ENCODE assay signal across 8 cellular contexts in the genomic region with DNA sequence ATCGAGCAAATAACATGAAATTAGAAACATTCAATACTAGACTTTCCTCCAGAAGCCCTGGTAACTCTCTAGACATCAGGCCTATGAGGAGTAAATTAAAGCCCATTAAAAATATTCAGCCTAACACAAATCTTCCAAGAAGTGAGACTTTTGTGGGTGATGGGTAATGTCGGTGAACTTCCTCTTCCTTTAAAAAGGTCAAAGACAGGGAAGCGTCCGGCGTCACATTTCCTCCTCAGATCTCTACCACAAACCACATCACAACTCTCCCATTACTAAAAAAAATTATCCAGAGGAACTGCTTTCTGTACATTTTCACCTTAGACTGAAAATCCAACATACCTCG. TPM values are rescaled to one million over a fixed set of nuclear protein-coding genes. Genes with fewer than 3 reads are reported as not detected.
A peak's percentile ranks its signal among the peaks of the same experiment; 100 is the strongest.
DNase-seq lines count a peak whose midpoint lies in the region; ATAC-seq, FAIRE-seq and TF ChIP-seq lines count a peak whose summit lies in the region.

No MANE protein-coding gene starts in this region.

- intact Hi-C loops in testis (cut with DNase I; ENCODE audit: low total_unique reads): no loop called here

- no peaks in the 10 kb centered on the region for H3K9me3 ChIP-seq in A549
- no peaks in the 10 kb centered on the region for H3K9me3 ChIP-seq in testis

- H3K36me3 ChIP-seq in H7 (replicated peaks; ENCODE audit: control insufficient read depth, insufficient read depth, low read length) (peaks cover 2% of the 10 kb centered on the region), testis (ENCODE audit: low read depth, missing control alignments) (no peaks in the 10 kb centered on the region)

- H3K4me2 ChIP-seq in A549: peak overlapping the region; percentile 83

- no peak for TF ChIP-seq RAD21 in A549 (conservative IDR thresholded peaks at IDR 0.05 in 1 of 2, IDR thresholded peaks at IDR 0.05 in 1 of 2)

- POLR2A ChIA-PET in A549 (lab: Yijun Ruan, JAX): no interaction called here

- TF ChIP-seq EP300 in A549 (IDR thresholded peaks at IDR 0.05): no peak

- H3K27me3 ChIP-seq in H7 (ENCODE audit: control insufficient read depth, insufficient read depth, low read length) (peaks cover 2% of the 10 kb centered on the region; the same call in 1 of the 2 replicates), testis (no peaks in the 10 kb centered on the region)

- CTCF ChIA-PET in A549 (lab: Yijun Ruan, JAX): interaction anchor here (0.6 kb wide), 1 partner anchor 31 kb away, joined by 4 read pairs; no protein-coding TSS in a partner anchor

- H3K27ac ChIP-seq in A549 (peak overlapping the region; percentile 93 to 99), testis (peak overlapping the region; percentile 90 to 93)

- H3K4me1 ChIP-seq in A549: peaks cover 23% of the 10 kb centered on the region
- H3K4me1 ChIP-seq in testis: peaks cover 18% of the 10 kb centered on the region

- TF ChIP-seq POLR2A in A549 (IDR thresholded peaks at IDR 0.05; ENCODE audit: low read length): no peak
- no peak for TF ChIP-seq POLR2A in testis (IDR thresholded peaks at IDR 0.05)

- H3K4me3 ChIP-seq in A549 (peak overlapping the region; percentile 94), H7 (ENCODE audit: insufficient read depth, low read depth, low read length) (peak overlapping the region; percentile 91), testis (peak overlapping the region; percentile 72 to 85)

- no peak for ATAC-seq in A549
- ATAC-seq in activated CD4-positive, CD25-positive, alpha-beta regulatory T cell treated with anti-CD3 and anti-CD28 coated beads, Interleukin-2, amount 50 U/mL, for 24 hours: no peak
- ATAC-seq in HG02623 (IDR thresholded peaks at IDR 0.05; ENCODE audit: unreplicated experiment): no peak

- 1% methylated on average over 6 of the region's 6 CpGs for whole genome bisulfite sequencing in A549 (ENCODE audit: missing lambda C conversion rate)
- WGBS in testis, 2 donors: 0 to 1% methylated on average over 6 of the region's 6 CpGs

- TF ChIP-seq CTCF in A549 (IDR thresholded peaks at IDR 0.05): no peak
- TF ChIP-seq CTCF in testis (IDR thresholded peaks at IDR 0.05): no peak

- FAIRE-seq in A549 (lab: Jason Lieb, UNC): no peak

- no peak for DNase-seq in A549 (ENCODE audit: low read depth in 1 of 2, low spot score in 1 of 2)
- DNase-seq in H7: no peak
- peak in 3 of 5 donors; percentile 17 to 67 (median 19) for DNase-seq in T-helper 1 cell
- peak; percentile 55 for DNase-seq in dermis blood vessel endothelial cell
- DNase-seq in lung microvascular endothelial cell (ENCODE audit: low read depth in 2 of 2): peak; percentile 64 to 67
- peak; percentile 70 for DNase-seq in testis

TF ChIP-seq in A549, 52 proteins besides CTCF, POLR2A, EP300 and RAD21:
- TF ChIP-seq HOXB5 (CRISPR knock-in tag; IDR thresholded peaks at IDR 0.05): no peak
- TF ChIP-seq TFCP2L1 (CRISPR knock-in tag; IDR thresholded peaks at IDR 0.05): no peak
- no peak for TF ChIP-seq MAFK (IDR thresholded peaks at IDR 0.05; ENCODE audit: partially characterized antibody)

RNA-seq across cellular contexts. Expression of a gene that starts 1.4 kb away (rescaled TPM):
- polyA plus RNA-seq in A549 (2011; rRNA removed) (46.9 and 51.3 TPM in 2 replicates), A549 (2017; fragmentation: RNase III; extraction: RNeasy Plus Mini Kit Qiagen cat#74134 plus additional on column Dnase treatment) (22.5 to 25.0 TPM (median 24.4 TPM) in 3 replicates), testis (ENCODE audit: insufficient read depth, low read depth, low replicate concordance) (198 TPM)
- polyA plus RNA-seq in A549 (2012; cell fraction: cytosol; rRNA removed): 13.9 and 18.4 TPM in 2 replicates
- 33.5 and 35.1 TPM in 2 replicates for polyA plus RNA-seq in A549 (2012; cell fraction: nucleus; rRNA removed)
- 60.8 and 77.2 TPM in 2 replicates for polyA minus RNA-seq in A549 (2011; rRNA and poly(A)+ RNA removed)
- 56.7 and 80.5 TPM in 2 replicates for total RNA-seq in H7 (2014; rRNA removed; shearing (Covaris generic))
- total RNA-seq in dermis blood vessel endothelial cell (39.8 and 60.8 TPM in 2 replicates), lung microvascular endothelial cell (23.3 and 30.2 TPM in 2 replicates), testis (100 to 1,000 TPM; 146 to 165 TPM)

Comparison
In these comparisons a context has a peak if more than half of its experiments do, and no peak if none do; other contexts are left out.
1. DNase-seq: peak in T-helper 1 cell (3 of 5), dermis blood vessel endothelial cell (single experiment), lung microvascular endothelial cell (2 of 2) and testis (single experiment); none in A549 (0 of 2) and H7 (single experiment).
2. Peak in every context shown above with its lines, with median percentiles within 50 percentile points of each other: H3K4me3 ChIP-seq.